Comparison of ENCODE assay signal across 10 cellular contexts in the genomic region with DNA sequence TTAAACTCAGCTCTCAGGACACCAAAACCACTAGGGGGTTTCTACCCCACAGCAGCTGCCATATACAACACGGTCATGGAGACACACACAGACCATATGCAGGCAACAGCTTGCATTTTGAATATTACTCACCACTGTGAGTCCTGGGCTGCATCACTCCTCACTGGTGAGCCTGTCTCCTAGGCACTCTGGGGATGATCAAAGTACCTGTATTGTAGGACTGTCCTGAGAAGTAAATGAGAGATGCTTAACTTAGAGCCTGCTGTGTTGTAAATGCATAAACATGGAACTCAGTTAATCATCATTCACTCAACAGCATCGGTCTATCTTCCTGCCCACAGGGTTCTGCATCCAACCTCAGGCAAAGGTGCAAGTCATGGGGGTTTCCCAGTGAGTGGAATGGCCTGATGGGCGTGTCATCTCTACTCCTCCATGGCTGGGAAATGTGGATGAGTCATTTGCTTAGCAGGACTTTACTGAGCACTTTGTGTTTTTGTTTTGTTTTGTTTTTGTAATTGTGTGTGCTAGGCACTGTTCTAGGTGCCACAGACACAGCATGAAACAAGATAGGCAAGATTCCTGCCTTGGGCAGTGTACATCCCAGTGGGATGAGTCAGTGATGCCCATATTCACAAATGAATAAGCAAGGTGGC.
DNase-seq lines count a peak whose midpoint lies in the region; ATAC-seq, FAIRE-seq and TF ChIP-seq lines count a peak whose summit lies in the region.
"Had no signal": no experiment of that assay in that cellular context is flagged by ENCODE, and none has a peak within 500 bp of the region (broad histone marks: within the 10 kb centered on the region; RNA-seq: fewer than 3 reads in every experiment).

No MANE protein-coding gene starts in this region.

- no peak overlapping the region for H3K9ac ChIP-seq in endothelial cell of umbilical vein (replicated peaks; ENCODE audit: extremely low read depth, insufficient read depth, low read length)

- no peaks in the 10 kb centered on the region for H3K9me1 ChIP-seq in endothelial cell of umbilical vein (replicated peaks; ENCODE audit: control insufficient read depth, extremely low read depth, insufficient read depth, low read length)

- no peak overlapping the region for H3K27ac ChIP-seq in endothelial cell of umbilical vein (ENCODE audit: insufficient read depth, low read depth, low read length)
- H3K27ac ChIP-seq: Peyer's patch had no signal

- H3K36me3 ChIP-seq in endothelial cell of umbilical vein (ENCODE audit: control insufficient read depth in 2 of 2, extremely low read depth in 1 of 2, insufficient read depth in 2 of 2, low read length in 2 of 2) = no peaks in the 10 kb centered on the region
- H3K36me3 ChIP-seq: Peyer's patch had no signal

- peaks cover 2% of the 10 kb centered on the region for H3K9me3 ChIP-seq in endothelial cell of umbilical vein (replicated peaks; ENCODE audit: control insufficient read depth, insufficient read depth, low read length)
- H3K9me3 ChIP-seq: Peyer's patch had no signal

- H3K4me1 ChIP-seq in endothelial cell of umbilical vein (ENCODE audit: control insufficient read depth, extremely low read depth, insufficient read depth, low read length) = no peaks in the 10 kb centered on the region
- H3K4me1 ChIP-seq: Peyer's patch had no signal

- no TSS peak for BruUV-seq in endothelial cell of umbilical vein (replicated peaks; lab: Mats Ljungman, UMichigan)

- H3K79me2 ChIP-seq in endothelial cell of umbilical vein (ENCODE audit: control insufficient read depth, insufficient read depth, low read length) = no peaks in the 10 kb centered on the region

- CTCF ChIA-PET in endothelial cell of umbilical vein (lab: Charles Lee) = no interaction called here

- no peak overlapping the region for H3K27ac Mint-ChIP-seq in stimulated activated memory B cell treated with anti-CD40 and anti-IgM and Interleukin-4, amounts not matched to agents 10 μg/mL and 1 μg/mL and 100 μg/mL, for 72 hours
- no peak overlapping the region for H3K27ac Mint-ChIP-seq in chondrocyte (ENCODE audit: unreplicated experiment)
- H3K27ac Mint-ChIP-seq: memory B cell had no signal

- intact Hi-C loops in endothelial cell of umbilical vein (cut with micrococcal nuclease) = no loop called here

- TF ChIP-seq CTCF in endothelial cell of umbilical vein (IDR thresholded peaks at IDR 0.05; ENCODE audit: extremely low read depth in 1 of 2, insufficient read depth in 1 of 2, low read depth in 1 of 2, low read length in 2 of 2) = no peak
- TF ChIP-seq CTCF in chondrocyte (IDR thresholded peaks at IDR 0.05) = no peak

- H3K4me3 Mint-ChIP-seq in stimulated activated memory B cell treated with anti-CD40 and anti-IgM and Interleukin-4, amounts not matched to agents 10 μg/mL and 1 μg/mL and 100 μg/mL, for 72 hours = no peak overlapping the region
- H3K4me3 Mint-ChIP-seq in chondrocyte (ENCODE audit: unreplicated experiment) = no peak overlapping the region
- H3K4me3 Mint-ChIP-seq: memory B cell had no signal

- H3K4me3 ChIP-seq in endothelial cell of umbilical vein (replicated peaks in 1 of 3; ENCODE audit: insufficient read depth in 1 of 3, low read depth in 1 of 3, low read length in 3 of 3) = no peak overlapping the region
- H3K4me3 ChIP-seq: Peyer's patch had no signal

- TF ChIP-seq POLR2A in GM12892 (IDR thresholded peaks at IDR 0.05; ENCODE audit: low read depth, low read length) (no peak), endothelial cell of umbilical vein (IDR thresholded peaks at IDR 0.05; ENCODE audit: low read depth, low read length) (no peak)

- peak; percentile 88 for ATAC-seq in GM21717 (IDR thresholded peaks at IDR 0.05; ENCODE audit: unreplicated experiment)
- ATAC-seq in stimulated activated memory B cell treated with anti-CD40 and anti-IgM and Interleukin-4, amounts not matched to agents 10 μg/mL and 1 μg/mL and 100 μg/mL, for 72 hours = peak; percentile 8

- no peaks in the 10 kb centered on the region for H4K20me1 ChIP-seq in endothelial cell of umbilical vein (replicated peaks; ENCODE audit: control insufficient read depth, extremely low read depth, insufficient read depth, low read length)

- H3K4me1 Mint-ChIP-seq in stimulated activated memory B cell treated with anti-CD40 and anti-IgM and Interleukin-4, amounts not matched to agents 10 μg/mL and 1 μg/mL and 100 μg/mL, for 72 hours = no peaks in the 10 kb centered on the region
- H3K4me1 Mint-ChIP-seq in chondrocyte (ENCODE audit: low read depth) = peaks cover 4% of the 10 kb centered on the region
- H3K4me1 Mint-ChIP-seq: memory B cell had no signal

- FAIRE-seq in GM12892 (lab: Jason Lieb, UNC) = peak; percentile 86
- FAIRE-seq in HTR-8/SVneo (lab: Jason Lieb, UNC) = peak; percentile 84
- no peak for FAIRE-seq in endothelial cell of umbilical vein (lab: Jason Lieb, UNC)

- H3K36me3 Mint-ChIP-seq in stimulated activated memory B cell treated with anti-CD40 and anti-IgM and Interleukin-4, amounts not matched to agents 10 μg/mL and 1 μg/mL and 100 μg/mL, for 72 hours = no peaks in the 10 kb centered on the region
- no peaks in the 10 kb centered on the region for H3K36me3 Mint-ChIP-seq in chondrocyte (ENCODE audit: low read depth)
- H3K36me3 Mint-ChIP-seq: memory B cell had no signal

- H3K27me3 ChIP-seq in endothelial cell of umbilical vein (ENCODE audit: control insufficient read depth in 2 of 2, insufficient read depth in 2 of 2, low read length in 2 of 2) = no peaks in the 10 kb centered on the region
- H3K27me3 ChIP-seq: Peyer's patch had no signal

- no peaks in the 10 kb centered on the region for H3K9me3 Mint-ChIP-seq in stimulated activated memory B cell treated with anti-CD40 and anti-IgM and Interleukin-4, amounts not matched to agents 10 μg/mL and 1 μg/mL and 100 μg/mL, for 72 hours
- H3K9me3 Mint-ChIP-seq in chondrocyte (ENCODE audit: low read depth) = no peaks in the 10 kb centered on the region
- H3K9me3 Mint-ChIP-seq: memory B cell had no signal

- no peak overlapping the region for H3K4me2 ChIP-seq in endothelial cell of umbilical vein (ENCODE audit: insufficient read depth, low read length)

- POLR2A ChIA-PET in endothelial cell of umbilical vein (lab: Charles Lee) = no interaction called here

- no peaks in the 10 kb centered on the region for H3K27me3 Mint-ChIP-seq in stimulated activated memory B cell treated with anti-CD40 and anti-IgM and Interleukin-4, amounts not matched to agents 10 μg/mL and 1 μg/mL and 100 μg/mL, for 72 hours
- H3K27me3 Mint-ChIP-seq in chondrocyte (ENCODE audit: low read depth) = peaks cover 11% of the 10 kb centered on the region
- H3K27me3 Mint-ChIP-seq: memory B cell had no signal

- DNase-seq in GM12892 (ENCODE audit: insufficient read length) (no peak), HTR-8/SVneo (ENCODE audit: insufficient read length, low spot score) (peak; percentile 37), endothelial cell of umbilical vein (ENCODE audit: low read depth, low spot score) (no peak), COR-L47 (lab: John Stamatoyannopoulos, UW) (no peak), NCI-H446 treated with DMSO at 0.1 percent for 48 hours (lab: John Stamatoyannopoulos, UW) (no peak), chondrocyte (ENCODE audit: low spot score) (no peak)

- H2AFZ ChIP-seq in endothelial cell of umbilical vein (ENCODE audit: low read depth, low read length) = no peak overlapping the region

- dilution Hi-C loops in endothelial cell of umbilical vein (cut with MboI; ENCODE audit: extremely low pct_ligation_motif_present, low sequenced_read_pairs) = no loop called here

TF ChIP-seq in endothelial cell of umbilical vein, 7 proteins besides CTCF, POLR2A, EP300 and RAD21:
- TF ChIP-seq EZH2 (IDR thresholded peaks at IDR 0.05; ENCODE audit: borderline replicate concordance, low read depth, low read length, severe bottlenecking) = no peak
- peak; percentile 16 for TF ChIP-seq JUN (IDR thresholded peaks at IDR 0.05; ENCODE audit: borderline replicate concordance, insufficient read depth, insufficient read length, low read depth)
- TF ChIP-seq, protein P1, sequence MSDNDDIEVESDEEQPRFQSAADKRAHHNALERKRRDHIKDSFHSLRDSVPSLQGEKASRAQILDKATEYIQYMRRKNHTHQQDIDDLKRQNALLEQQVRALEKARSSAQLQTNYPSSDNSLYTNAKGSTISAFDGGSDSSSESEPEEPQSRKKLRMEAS (IDR thresholded peaks at IDR 0.05; ENCODE audit: insufficient read depth, insufficient read length) = no peak
- no peak for TF ChIP-seq POLR2AphosphoS5 (IDR thresholded peaks at IDR 0.05; ENCODE audit: insufficient read depth, low read depth, low read length)
- TF ChIP-seq GATA2 (IDR thresholded peaks at IDR 0.05; ENCODE audit: insufficient read depth, insufficient read length, low read depth, low read length) = no peak
- TF ChIP-seq MYC (IDR thresholded peaks at IDR 0.05; ENCODE audit: low read depth, low read length) = no peak
TF ChIP-seq in endothelial cell of umbilical vein: peak in this region for 1.
